13 cellular contexts compared by ENCODE assay signal in genomic region chr17:40447148-40447644, GRCh38. TPM values are rescaled to one million over a fixed set of nuclear protein-coding genes. Genes with fewer than 3 reads are reported as not detected.
A peak's percentile ranks its signal among the peaks of the same experiment; 100 is the strongest.
DNase-seq lines count a peak whose midpoint lies in the region; ATAC-seq, FAIRE-seq and TF ChIP-seq lines count a peak whose summit lies in the region.
"Had no signal": no experiment of that assay in that cellular context is flagged by ENCODE, and none has a peak within 500 bp of the region (broad histone marks: within the 10 kb centered on the region; RNA-seq: fewer than 3 reads in every experiment).

No MANE protein-coding gene starts in this region.

- H3K4me1 ChIP-seq in breast epithelium (peaks cover 16 to 24% of the 10 kb centered on the region in 2 donors), mammary epithelial cell (ENCODE audit: insufficient read depth, low read length) (peaks cover 36% of the 10 kb centered on the region)

- peak overlapping the region; percentile 72 for H3K27ac Mint-ChIP-seq in osteocyte (ENCODE audit: unreplicated experiment)
- H3K27ac Mint-ChIP-seq: natural killer cell treated with Interleukin-12 subunit alpha and Interleukin-12 subunit beta and Interleukin-15 and Interleukin-18, amount 100 ng/mL, for 72 hours had no signal

- peak overlapping the region; percentile 96 for H3K4me3 Mint-ChIP-seq in osteocyte (ENCODE audit: unreplicated experiment)
- H3K4me3 Mint-ChIP-seq: natural killer cell treated with Interleukin-12 subunit alpha and Interleukin-12 subunit beta and Interleukin-15 and Interleukin-18, amount 100 ng/mL, for 72 hours had no signal

- H3K79me2 ChIP-seq in mammary epithelial cell (ENCODE audit: insufficient read depth, low read length), result peaks cover 3% of the 10 kb centered on the region

- in situ Hi-C loops in mammary epithelial cell (cut with MboI; ENCODE audit: low sequenced_read_pairs in 2 of 2), result no loop called here

- no peak for DNase-seq in breast epithelium (ENCODE audit: low spot score in 2 of 2)
- no peak for DNase-seq in mammary epithelial cell
- DNase-seq in fibroblast of the aortic adventitia (ENCODE audit: low read depth), result peak; percentile 37
- DNase-seq in osteocyte (ENCODE audit: extremely low spot score, unreplicated experiment), result no peak
- no peak for DNase-seq in A172 (ENCODE audit: low spot score)
- no peak for DNase-seq in D721Med (ENCODE audit: insufficient read length, low spot score)
- DNase-seq: NCI-H2029; OCI-M1; stimulated activated CD4-positive, alpha-beta T cell treated with anti-CD3 and anti-CD28 coated beads, Interleukin-4, amount 100 ng/mL, for 1 hour had no signal

- intact Hi-C loops in breast epithelium (cut with DNase I; ENCODE audit: low total_unique reads) (no loop called here), mammary epithelial cell (cut with micrococcal nuclease) (loop anchor here (10.0 kb wide), 1 partner anchor 278 kb away; no protein-coding TSS in a partner anchor)

- no peak overlapping the region for H3K4me2 ChIP-seq in mammary epithelial cell (ENCODE audit: insufficient read depth, low read depth, low read length)

- H3K36me3 ChIP-seq in breast epithelium (no peaks in the 10 kb centered on the region), mammary epithelial cell (ENCODE audit: insufficient read depth, low read length) (no peaks in the 10 kb centered on the region)

- H3K27ac ChIP-seq in breast epithelium, result peak overlapping the region; percentile 94
- H3K27ac ChIP-seq in mammary epithelial cell (ENCODE audit: insufficient read depth, low read depth, low read length), result no peak overlapping the region

- dilution Hi-C loops in mammary epithelial cell (cut with HindIII; ENCODE audit: low sequenced_read_pairs), result loop anchor here (5.0 kb wide), 2 partner anchors 35 to 115 kb away; no protein-coding TSS in a partner anchor

- H3K27me3 ChIP-seq in breast epithelium (no peaks in the 10 kb centered on the region), mammary epithelial cell (ENCODE audit: insufficient read depth, low read length) (no peaks in the 10 kb centered on the region)

- no peak for TF ChIP-seq CTCF in breast epithelium (IDR thresholded peaks at IDR 0.05)
- no peak for TF ChIP-seq CTCF in mammary epithelial cell (conservative IDR thresholded peaks at IDR 0.05 in 1 of 2, IDR thresholded peaks at IDR 0.05 in 1 of 2; ENCODE audit: extremely low read depth in 1 of 2, insufficient read depth in 1 of 2, low read depth in 1 of 2, low read length in 2 of 2)
- TF ChIP-seq CTCF in fibroblast of the aortic adventitia (IDR thresholded peaks at IDR 0.05; ENCODE audit: insufficient read depth, low read length), result no peak
- TF ChIP-seq CTCF in osteocyte (IDR thresholded peaks at IDR 0.05), result no peak
- TF ChIP-seq CTCF in D721Med (IDR thresholded peaks at IDR 0.05; ENCODE audit: insufficient read depth, missing control alignments), result no peak

- no peaks in the 10 kb centered on the region for H3K9me3 Mint-ChIP-seq in osteocyte (ENCODE audit: unreplicated experiment)
- H3K9me3 Mint-ChIP-seq: natural killer cell treated with Interleukin-12 subunit alpha and Interleukin-12 subunit beta and Interleukin-15 and Interleukin-18, amount 100 ng/mL, for 72 hours had no signal

- ATAC-seq in HG02623 (IDR thresholded peaks at IDR 0.05; ENCODE audit: unreplicated experiment), result no peak
- no peak for ATAC-seq in HG03469 (IDR thresholded peaks at IDR 0.05; ENCODE audit: unreplicated experiment)
- ATAC-seq: natural killer cell treated with Interleukin-12 subunit alpha and Interleukin-12 subunit beta and Interleukin-15 and Interleukin-18, amount 100 ng/mL, for 72 hours had no signal

- FAIRE-seq in D721Med (lab: Jason Lieb, UNC), result no peak
- FAIRE-seq: urothelium cell line had no signal

- CTCF ChIA-PET in mammary epithelial cell (lab: Charles Lee; ENCODE audit: low non-redundant PET), result no interaction called here

- H3K4me1 Mint-ChIP-seq in osteocyte (ENCODE audit: unreplicated experiment), result peaks cover 66% of the 10 kb centered on the region

- WGBS in mammary epithelial cell (ENCODE audit: low coverage, missing lambda C conversion rate), result 56% methylated on average over 8 of the region's 8 CpGs

- no peaks in the 10 kb centered on the region for H3K27me3 Mint-ChIP-seq in osteocyte (ENCODE audit: unreplicated experiment)

- H2AFZ ChIP-seq in mammary epithelial cell (ENCODE audit: low read depth, low read length), result no peak overlapping the region

- TF ChIP-seq POLR2A in breast epithelium (IDR thresholded peaks at IDR 0.05), result no peak

- H3K9me3 ChIP-seq in breast epithelium (no peaks in the 10 kb centered on the region), mammary epithelial cell (replicated peaks; ENCODE audit: insufficient read depth, low read length) (no peaks in the 10 kb centered on the region)

- no peak overlapping the region for H3K9ac ChIP-seq in mammary epithelial cell (ENCODE audit: insufficient read depth, low read length)

- no TSS peak for BruUV-seq in mammary epithelial cell (replicated peaks; lab: Mats Ljungman, UMichigan)

- H3K4me3 ChIP-seq in breast epithelium (peak overlapping the region; percentile 75 to 98 (median 77)), mammary epithelial cell (replicated peaks in 1 of 3; ENCODE audit: insufficient read depth in 1 of 3, low read depth in 2 of 3, low read length in 3 of 3) (no peak overlapping the region), fibroblast of the aortic adventitia (ENCODE audit: low read depth, low read length) (peak overlapping the region; percentile 95)

- H4K20me1 ChIP-seq in mammary epithelial cell (ENCODE audit: insufficient read depth, low read length), result no peaks in the 10 kb centered on the region

- peaks cover 43% of the 10 kb centered on the region for H3K36me3 Mint-ChIP-seq in osteocyte (ENCODE audit: unreplicated experiment)
- H3K36me3 Mint-ChIP-seq: natural killer cell treated with Interleukin-12 subunit alpha and Interleukin-12 subunit beta and Interleukin-15 and Interleukin-18, amount 100 ng/mL, for 72 hours had no signal

RNA-seq across cellular contexts. Expression of gene IGFBP4, which starts 3.9 kb away (rescaled TPM):
- 100 to 1,000 TPM; 191 to 893 (median 278) TPM for total RNA-seq in breast epithelium
- 10 to 100 TPM; 13.0 to 34.5 TPM for total RNA-seq in mammary epithelial cell
- 28.5 TPM for polyA plus RNA-seq in mammary epithelial cell
- 62.7 TPM for polyA minus RNA-seq in mammary epithelial cell
- 314 and 706 TPM in 2 replicates for total RNA-seq in fibroblast of the aortic adventitia (ENCODE audit: low replicate concordance)
- 2,074 and 2,132 TPM in 2 replicates for total RNA-seq in osteocyte
- 2.9 and 6.6 TPM in 2 replicates for total RNA-seq in A172 (2014; rRNA removed; shearing (Covaris generic))

RNA-seq across cellular contexts. Expression of gene TOP2A, which starts 29.5 kb away (rescaled TPM):
- total RNA-seq in breast epithelium, result 1 to 10 TPM; 2.0 to 6.4 (median 2.5) TPM
- 10 to 100 TPM in 1 of 2 donors, 1 to 10 TPM in 1; 3.2 to 93.3 TPM for total RNA-seq in mammary epithelial cell
- polyA plus RNA-seq in mammary epithelial cell, result 52.6 TPM
- 32.4 TPM for polyA minus RNA-seq in mammary epithelial cell
- total RNA-seq in fibroblast of the aortic adventitia (ENCODE audit: low replicate concordance), result 25.3 and 145 TPM in 2 replicates
- 41.9 and 43.3 TPM in 2 replicates for total RNA-seq in osteocyte
- total RNA-seq in A172 (2014; rRNA removed; shearing (Covaris generic)), result 227 and 241 TPM in 2 replicates

RNA-seq across cellular contexts. Expression of gene TNS4, which starts 54.2 kb away (rescaled TPM):
- total RNA-seq in breast epithelium, result 10 to 100 TPM in 2 of 3 donors, not detected in 1; 30.5 to 52.2 TPM
- total RNA-seq in mammary epithelial cell, result 100 to 1,000 TPM; 170 to 608 TPM
- 120 TPM for polyA plus RNA-seq in mammary epithelial cell
- 1,186 TPM for polyA minus RNA-seq in mammary epithelial cell
- total RNA-seq in fibroblast of the aortic adventitia (ENCODE audit: low replicate concordance), result not detected in 2 replicates
- total RNA-seq in osteocyte, result 0.21 and 0.73 TPM in 2 replicates
- total RNA-seq in A172 (2014; rRNA removed; shearing (Covaris generic)), result 0.02 and 0.14 TPM in 2 replicates

Comparison
In these comparisons a context has a peak if more than half of its experiments do, and no peak if none do; other contexts are left out.
1. H3K4me3 ChIP-seq: peak in breast epithelium (3 of 3) and fibroblast of the aortic adventitia (single experiment); none in mammary epithelial cell (0 of 3).